In genomic region chr20:40980106-40980827, GRCh38 we compare ENCODE assay signal across 1 cellular context.
A peak's percentile ranks its signal among the peaks of the same experiment; 100 is the strongest.
TF ChIP-seq lines count a peak whose summit lies in the region.

No MANE protein-coding gene starts in this region.

TF ChIP-seq in GM12878, 131 proteins besides CTCF, POLR2A, EP300 and RAD21 (continued from another document):
- TF ChIP-seq CUX1 (IDR thresholded peaks at IDR 0.05; ENCODE audit: insufficient replicate concordance, low read depth, low read length) (no peak), RUNX3 (IDR thresholded peaks at IDR 0.05; ENCODE audit: low read length) (peak; percentile 63), CEBPB (IDR thresholded peaks at IDR 0.05; ENCODE audit: borderline replicate concordance in 1 of 2, low read depth in 2 of 2, low read length in 2 of 2) (peak in 1 of 2 experiments; percentile 53; a peak in 1 of 4 replicates), EED (IDR thresholded peaks at IDR 0.05; ENCODE audit: low read depth) (peak; percentile 86), SMAD5 (IDR thresholded peaks at IDR 0.05; ENCODE audit: low read depth) (no peak), EZH2 (IDR thresholded peaks at IDR 0.05; ENCODE audit: borderline replicate concordance, control insufficient read depth, low read depth, low read length) (no peak), BCL11A (IDR thresholded peaks at IDR 0.05; ENCODE audit: low read depth, low read length) (peak; percentile 40; the same call in 1 of the 2 replicates), BHLHE40 (IDR thresholded peaks at IDR 0.05; ENCODE audit: borderline replicate concordance in 1 of 2, low read depth in 2 of 2, low read length in 1 of 2) (peak in 1 of 2 experiments; percentile 32; a peak in 1 of 4 replicates), IKZF1 (conservative IDR thresholded peaks at IDR 0.05) (peak; percentile 77), RELA (IDR thresholded peaks at IDR 0.05; ENCODE audit: borderline replicate concordance, partially characterized antibody) (peak; percentile 94), NR2F1 (conservative IDR thresholded peaks at IDR 0.05) (0 out of 2 replicates have a peak, but pooled peaks have one; percentile 36), MTA3 (IDR thresholded peaks at IDR 0.05; ENCODE audit: borderline replicate concordance, low read length) (peak; percentile 76; the same call in 1 of the 2 replicates), YY1 (IDR thresholded peaks at IDR 0.05; ENCODE audit: low read depth, low read length) (0 out of 2 replicates have a peak, but pooled peaks have one; percentile 20), TCF7 (IDR thresholded peaks at IDR 0.05; ENCODE audit: borderline replicate concordance) (no peak), NBN (IDR thresholded peaks at IDR 0.05) (peak; percentile 63), MEF2A (IDR thresholded peaks at IDR 0.05; ENCODE audit: insufficient read depth, low read depth, low read length) (0 out of 2 replicates have a peak, but pooled peaks have one; percentile 25), DPF2 (IDR thresholded peaks at IDR 0.05) (peak; percentile 77), PBX3 (IDR thresholded peaks at IDR 0.05; ENCODE audit: insufficient replicate concordance, low read depth, low read length) (peak; percentile 89), IRF5 (IDR thresholded peaks at IDR 0.05; ENCODE audit: borderline replicate concordance) (no peak), ZBTB4 (CRISPR knock-in tag; IDR thresholded peaks at IDR 0.05) (no peak), BACH1 (IDR thresholded peaks at IDR 0.05; ENCODE audit: borderline replicate concordance) (peak; percentile 22; the same call in 1 of the 2 replicates), ESRRA (IDR thresholded peaks at IDR 0.05; ENCODE audit: low read length) (peak; percentile 37; the same call in 1 of the 2 replicates), IKZF2 (IDR thresholded peaks at IDR 0.05) (peak; percentile 74 to 82), MTA2 (IDR thresholded peaks at IDR 0.05; ENCODE audit: low read depth) (peak; percentile 67), JUNB (IDR thresholded peaks at IDR 0.05) (peak; percentile 90), POU2F2 (IDR thresholded peaks at IDR 0.05; ENCODE audit: borderline replicate concordance, low read depth, low read length) (peak; percentile 67; the same call in 1 of the 3 replicates), TARDBP (IDR thresholded peaks at IDR 0.05; ENCODE audit: borderline replicate concordance) (peak; percentile 31; the same call in 1 of the 2 replicates), JUND (IDR thresholded peaks at IDR 0.05; ENCODE audit: low read depth, low read length) (peak; percentile 68; the same call in 1 of the 2 replicates), MXI1 (IDR thresholded peaks at IDR 0.05; ENCODE audit: low read depth, low read length) (no peak), PKNOX1 (IDR thresholded peaks at IDR 0.05) (peak; percentile 95), ETV6 (conservative IDR thresholded peaks at IDR 0.05 in 1 of 2, IDR thresholded peaks at IDR 0.05 in 1 of 2; ENCODE audit: borderline replicate concordance in 1 of 2, low read depth in 1 of 2) (peak in 1 of 2 experiments; percentile 54; a peak in 1 of 4 replicates), RAD51 (IDR thresholded peaks at IDR 0.05) (peak; percentile 58), TCF12 (IDR thresholded peaks at IDR 0.05; ENCODE audit: low read depth, low read length) (peak; percentile 57; the same call in 1 of the 2 replicates), HDGF (IDR thresholded peaks at IDR 0.05) (0 out of 2 replicates have a peak, but pooled peaks have one; percentile 26), USF1 (IDR thresholded peaks at IDR 0.05; ENCODE audit: borderline replicate concordance, extremely low read length, insufficient read depth, low read depth, low read length) (peak; percentile 27), ATF7 (IDR thresholded peaks at IDR 0.05; ENCODE audit: low read depth) (0 out of 2 replicates have a peak, but pooled peaks have one; percentile 55), RELB (IDR thresholded peaks at IDR 0.05; ENCODE audit: low read depth) (peak; percentile 67; the same call in 1 of the 2 replicates), POLR2AphosphoS5 (IDR thresholded peaks at IDR 0.05; ENCODE audit: low read length) (peak; percentile 69), HCFC1 (IDR thresholded peaks at IDR 0.05; ENCODE audit: low read length) (no peak), MEF2B (IDR thresholded peaks at IDR 0.05; ENCODE audit: partially characterized antibody, poor library complexity, severe bottlenecking) (peak; percentile 95), CREM (IDR thresholded peaks at IDR 0.05; ENCODE audit: low read depth) (0 out of 2 replicates have a peak, but pooled peaks have one; percentile 40), RB1 (IDR thresholded peaks at IDR 0.05; ENCODE audit: borderline replicate concordance) (peak; percentile 36; the same call in 1 of the 2 replicates), PAX5 (IDR thresholded peaks at IDR 0.05; ENCODE audit: borderline replicate concordance, low read depth, low read length) (peak; percentile 76)
TF ChIP-seq in GM12878: peak in this region for 36.
